In the genomic region with DNA sequence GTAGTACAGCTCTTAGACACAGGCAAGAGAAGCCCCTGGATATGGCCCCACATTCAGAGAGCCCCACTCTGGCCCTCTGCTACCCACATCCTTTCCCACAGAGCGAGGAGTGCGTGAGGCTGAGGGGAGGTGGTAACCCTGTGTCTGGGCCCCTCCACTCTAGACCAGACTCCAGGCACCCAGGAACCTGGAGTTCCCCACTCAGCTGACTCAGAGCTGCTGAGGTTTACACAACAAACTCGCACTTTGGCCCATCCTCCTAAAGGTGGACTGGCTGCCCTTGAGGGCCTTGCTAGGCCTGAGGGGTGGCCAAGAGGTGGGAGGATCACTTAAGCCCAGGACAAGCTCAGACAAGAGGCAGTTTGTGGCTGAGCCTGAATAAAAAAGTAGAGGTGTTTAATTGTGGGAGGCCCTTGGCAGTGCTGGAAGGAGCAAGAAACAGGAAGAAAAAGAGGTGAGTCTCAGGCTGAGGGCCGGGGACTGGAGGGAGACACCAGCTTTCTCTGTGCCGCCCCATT, we compare ENCODE assay signal across 8 cellular contexts. TPM values are rescaled to one million over a fixed set of nuclear protein-coding genes. Genes with fewer than 3 reads are reported as not detected.
A peak's percentile ranks its signal among the peaks of the same experiment; 100 is the strongest.
DNase-seq lines count a peak whose midpoint lies in the region; ATAC-seq, FAIRE-seq and TF ChIP-seq lines count a peak whose summit lies in the region.

No MANE protein-coding gene starts in this region.

- no peaks in the 10 kb centered on the region for H4K20me1 ChIP-seq in Karpas-422 (ENCODE audit: insufficient read depth, low read depth, low read length)

- no peak overlapping the region for H3K9ac ChIP-seq in Karpas-422 (ENCODE audit: low read length)

- ATAC-seq in GM21528 (IDR thresholded peaks at IDR 0.05; ENCODE audit: low FRiP score, unreplicated experiment) = peak; percentile 82

- DNase-seq in GM12865 (ENCODE audit: low read depth) = peak; percentile 71
- DNase-seq in Karpas-422 = peak; percentile 32
- peak; percentile 99 for DNase-seq in bronchial epithelial cell (ENCODE audit: low read depth)
- peak; percentile 48 to 54 for DNase-seq in stimulated activated CD8-positive, alpha-beta memory T cell treated with anti-CD3 and anti-CD28 coated beads, Interleukin-2, amount 100 ng/mL, for 48 hours (ENCODE audit: low read depth in 2 of 2)
- DNase-seq in urothelium cell line (ENCODE audit: low spot score) = no peak
- no peak for DNase-seq in NCI-H345 (lab: John Stamatoyannopoulos, UW)
- DNase-seq in AG08396 (ENCODE audit: low spot score) = no peak

- H3K4me1 ChIP-seq in Karpas-422 (ENCODE audit: low read length) = peaks cover 6% of the 10 kb centered on the region

- H3K27me3 ChIP-seq in Karpas-422 (ENCODE audit: low read length) = no peaks in the 10 kb centered on the region
- no peaks in the 10 kb centered on the region for H3K27me3 ChIP-seq in bronchial epithelial cell (ENCODE audit: control insufficient read depth, insufficient read depth, low read length)

- FAIRE-seq in bronchial epithelial cell (lab: Jason Lieb, UNC) (no peak), urothelium cell line (lab: Jason Lieb, UNC) (no peak)

- no peak overlapping the region for H2AFZ ChIP-seq in Karpas-422 (ENCODE audit: low read length)

- no peaks in the 10 kb centered on the region for H3K9me2 ChIP-seq in Karpas-422 (replicated peaks; ENCODE audit: insufficient read depth, low read length)

- H3K79me2 ChIP-seq in Karpas-422 (ENCODE audit: low read length) = peaks cover 20% of the 10 kb centered on the region

- TF ChIP-seq CTCF in GM12865 (IDR thresholded peaks at IDR 0.05; ENCODE audit: insufficient read depth, low read depth, low read length, missing control alignments) (no peak), bronchial epithelial cell (IDR thresholded peaks at IDR 0.05; ENCODE audit: insufficient read depth, low read length, severe bottlenecking) (no peak)

- H3K4me3 ChIP-seq in GM12865 (ENCODE audit: low read depth, low read length) (peak overlapping the region; percentile 33), Karpas-422 (ENCODE audit: low read length) (no peak overlapping the region), bronchial epithelial cell (ENCODE audit: low read depth, low read length) (no peak overlapping the region)

- no peaks in the 10 kb centered on the region for H3K36me3 ChIP-seq in Karpas-422 (ENCODE audit: insufficient read depth, low read length)
- peaks cover 5% of the 10 kb centered on the region for H3K36me3 ChIP-seq in bronchial epithelial cell (ENCODE audit: control insufficient read depth, insufficient read depth, low read length)

- no peaks in the 10 kb centered on the region for H3K9me3 ChIP-seq in Karpas-422 (ENCODE audit: low read length)

- H3K4me2 ChIP-seq in Karpas-422 (ENCODE audit: low read depth, low read length, poor library complexity, severe bottlenecking) = no peak overlapping the region

- no peak overlapping the region for H3K27ac ChIP-seq in Karpas-422 (ENCODE audit: low read length)

RNA-seq across cellular contexts. Expression of a gene that starts 10.7 kb away (rescaled TPM):
- total RNA-seq in Karpas-422 (2014; rRNA removed; shearing (Covaris generic); ENCODE audit: low replicate concordance) = 23.2 and 37.3 TPM in 2 replicates
- 14.7 and 23.8 TPM in 2 replicates for total RNA-seq in bronchial epithelial cell

RNA-seq across cellular contexts. Expression of a gene that starts 21.8 kb away (rescaled TPM):
- 25.0 and 26.4 TPM in 2 replicates for total RNA-seq in Karpas-422 (2014; rRNA removed; shearing (Covaris generic); ENCODE audit: low replicate concordance)
- 42.6 and 56.3 TPM in 2 replicates for total RNA-seq in bronchial epithelial cell

RNA-seq across cellular contexts. Expression of a gene that starts 44.0 kb away (rescaled TPM):
- 5.3 and 9.9 TPM in 2 replicates for total RNA-seq in Karpas-422 (2014; rRNA removed; shearing (Covaris generic); ENCODE audit: low replicate concordance)
- 47.7 and 65.3 TPM in 2 replicates for total RNA-seq in bronchial epithelial cell

Comparison
In these comparisons a context has a peak if more than half of its experiments do, and no peak if none do; other contexts are left out.
1. DNase-seq: peak in GM12865 (single experiment), Karpas-422 (single experiment), bronchial epithelial cell (single experiment) and stimulated activated CD8-positive, alpha-beta memory T cell treated with anti-CD3 and anti-CD28 coated beads, Interleukin-2, amount 100 ng/mL, for 48 hours (2 of 2); none in urothelium cell line (single experiment), NCI-H345 (single experiment) and AG08396 (single experiment).